Comparison of ENCODE assay signal across 1 cellular context in the genomic region with DNA sequence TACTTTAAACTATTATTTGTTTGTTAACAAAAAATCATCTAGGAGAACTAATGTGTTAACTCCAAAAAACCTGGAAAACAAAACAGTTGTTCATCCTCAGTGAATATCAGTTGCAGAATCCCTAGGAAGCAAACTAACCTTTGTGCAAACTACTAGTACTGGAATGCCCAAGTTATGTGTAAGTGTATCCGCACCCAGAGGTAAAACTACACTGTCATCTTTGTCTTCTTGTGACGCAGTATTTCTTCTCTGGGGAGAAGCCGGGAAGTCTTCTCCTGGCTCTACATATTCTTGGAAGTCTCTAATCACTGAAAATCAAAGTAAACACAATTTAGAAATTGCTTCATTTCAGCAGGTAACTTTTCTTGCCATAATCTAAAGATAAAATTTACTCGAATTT.
TF ChIP-seq lines count a peak whose summit lies in the region.

No MANE protein-coding gene starts in this region.

TF ChIP-seq in HepG2, 621 proteins besides CTCF, POLR2A, EP300 and RAD21:
- TF ChIP-seq ZNF670 (CRISPR knock-in tag; IDR thresholded peaks at IDR 0.05; ENCODE audit: borderline replicate concordance) (no peak), ZNF234 (CRISPR knock-in tag; conservative IDR thresholded peaks at IDR 0.05) (no peak), GTF3A (CRISPR knock-in tag; conservative IDR thresholded peaks at IDR 0.05) (no peak), ZNF567 (CRISPR knock-in tag; IDR thresholded peaks at IDR 0.05; ENCODE audit: borderline replicate concordance) (no peak), ZMYM3 (CRISPR knock-in tag; IDR thresholded peaks at IDR 0.05) (no peak), CENPT (CRISPR knock-in tag; IDR thresholded peaks at IDR 0.05; ENCODE audit: low read depth) (no peak), ZFP41 (CRISPR knock-in tag; IDR thresholded peaks at IDR 0.05; ENCODE audit: borderline replicate concordance) (no peak)
- TF ChIP-seq, protein P1, sequence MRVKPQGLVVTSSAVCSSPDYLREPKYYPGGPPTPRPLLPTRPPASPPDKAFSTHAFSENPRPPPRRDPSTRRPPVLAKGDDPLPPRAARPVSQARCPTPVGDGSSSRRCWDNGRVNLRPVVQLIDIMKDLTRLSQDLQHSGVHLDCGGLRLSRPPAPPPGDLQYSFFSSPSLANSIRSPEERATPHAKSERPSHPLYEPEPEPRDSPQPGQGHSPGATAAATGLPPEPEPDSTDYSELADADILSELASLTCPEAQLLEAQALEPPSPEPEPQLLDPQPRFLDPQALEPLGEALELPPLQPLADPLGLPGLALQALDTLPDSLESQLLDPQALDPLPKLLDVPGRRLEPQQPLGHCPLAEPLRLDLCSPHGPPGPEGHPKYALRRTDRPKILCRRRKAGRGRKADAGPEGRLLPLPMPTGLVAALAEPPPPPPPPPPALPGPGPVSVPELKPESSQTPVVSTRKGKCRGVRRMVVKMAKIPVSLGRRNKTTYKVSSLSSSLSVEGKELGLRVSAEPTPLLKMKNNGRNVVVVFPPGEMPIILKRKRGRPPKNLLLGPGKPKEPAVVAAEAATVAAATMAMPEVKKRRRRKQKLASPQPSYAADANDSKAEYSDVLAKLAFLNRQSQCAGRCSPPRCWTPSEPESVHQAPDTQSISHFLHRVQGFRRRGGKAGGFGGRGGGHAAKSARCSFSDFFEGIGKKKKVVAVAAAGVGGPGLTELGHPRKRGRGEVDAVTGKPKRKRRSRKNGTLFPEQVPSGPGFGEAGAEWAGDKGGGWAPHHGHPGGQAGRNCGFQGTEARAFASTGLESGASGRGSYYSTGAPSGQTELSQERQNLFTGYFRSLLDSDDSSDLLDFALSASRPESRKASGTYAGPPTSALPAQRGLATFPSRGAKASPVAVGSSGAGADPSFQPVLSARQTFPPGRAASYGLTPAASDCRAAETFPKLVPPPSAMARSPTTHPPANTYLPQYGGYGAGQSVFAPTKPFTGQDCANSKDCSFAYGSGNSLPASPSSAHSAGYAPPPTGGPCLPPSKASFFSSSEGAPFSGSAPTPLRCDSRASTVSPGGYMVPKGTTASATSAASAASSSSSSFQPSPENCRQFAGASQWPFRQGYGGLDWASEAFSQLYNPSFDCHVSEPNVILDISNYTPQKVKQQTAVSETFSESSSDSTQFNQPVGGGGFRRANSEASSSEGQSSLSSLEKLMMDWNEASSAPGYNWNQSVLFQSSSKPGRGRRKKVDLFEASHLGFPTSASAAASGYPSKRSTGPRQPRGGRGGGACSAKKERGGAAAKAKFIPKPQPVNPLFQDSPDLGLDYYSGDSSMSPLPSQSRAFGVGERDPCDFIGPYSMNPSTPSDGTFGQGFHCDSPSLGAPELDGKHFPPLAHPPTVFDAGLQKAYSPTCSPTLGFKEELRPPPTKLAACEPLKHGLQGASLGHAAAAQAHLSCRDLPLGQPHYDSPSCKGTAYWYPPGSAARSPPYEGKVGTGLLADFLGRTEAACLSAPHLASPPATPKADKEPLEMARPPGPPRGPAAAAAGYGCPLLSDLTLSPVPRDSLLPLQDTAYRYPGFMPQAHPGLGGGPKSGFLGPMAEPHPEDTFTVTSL (CRISPR knock-in tag; IDR thresholded peaks at IDR 0.05; ENCODE audit: borderline replicate concordance) = no peak
- TF ChIP-seq, protein P2, sequence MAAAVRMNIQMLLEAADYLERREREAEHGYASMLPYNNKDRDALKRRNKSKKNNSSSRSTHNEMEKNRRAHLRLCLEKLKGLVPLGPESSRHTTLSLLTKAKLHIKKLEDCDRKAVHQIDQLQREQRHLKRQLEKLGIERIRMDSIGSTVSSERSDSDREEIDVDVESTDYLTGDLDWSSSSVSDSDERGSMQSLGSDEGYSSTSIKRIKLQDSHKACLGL (CRISPR knock-in tag; IDR thresholded peaks at IDR 0.05) = no peak
- TF ChIP-seq, protein P3, sequence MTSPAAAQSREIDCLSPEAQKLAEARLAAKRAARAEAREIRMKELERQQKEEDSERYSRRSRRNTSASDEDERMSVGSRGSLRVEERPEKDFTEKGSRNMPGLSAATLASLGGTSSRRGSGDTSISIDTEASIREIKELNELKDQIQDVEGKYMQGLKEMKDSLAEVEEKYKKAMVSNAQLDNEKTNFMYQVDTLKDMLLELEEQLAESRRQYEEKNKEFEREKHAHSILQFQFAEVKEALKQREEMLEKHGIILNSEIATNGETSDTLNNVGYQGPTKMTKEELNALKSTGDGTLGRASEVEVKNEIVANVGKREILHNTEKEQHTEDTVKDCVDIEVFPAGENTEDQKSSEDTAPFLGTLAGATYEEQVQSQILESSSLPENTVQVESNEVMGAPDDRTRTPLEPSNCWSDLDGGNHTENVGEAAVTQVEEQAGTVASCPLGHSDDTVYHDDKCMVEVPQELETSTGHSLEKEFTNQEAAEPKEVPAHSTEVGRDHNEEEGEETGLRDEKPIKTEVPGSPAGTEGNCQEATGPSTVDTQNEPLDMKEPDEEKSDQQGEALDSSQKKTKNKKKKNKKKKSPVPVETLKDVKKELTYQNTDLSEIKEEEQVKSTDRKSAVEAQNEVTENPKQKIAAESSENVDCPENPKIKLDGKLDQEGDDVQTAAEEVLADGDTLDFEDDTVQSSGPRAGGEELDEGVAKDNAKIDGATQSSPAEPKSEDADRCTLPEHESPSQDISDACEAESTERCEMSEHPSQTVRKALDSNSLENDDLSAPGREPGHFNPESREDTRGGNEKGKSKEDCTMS (CRISPR knock-in tag; conservative IDR thresholded peaks at IDR 0.05) = no peak
- TF ChIP-seq, protein P4, sequence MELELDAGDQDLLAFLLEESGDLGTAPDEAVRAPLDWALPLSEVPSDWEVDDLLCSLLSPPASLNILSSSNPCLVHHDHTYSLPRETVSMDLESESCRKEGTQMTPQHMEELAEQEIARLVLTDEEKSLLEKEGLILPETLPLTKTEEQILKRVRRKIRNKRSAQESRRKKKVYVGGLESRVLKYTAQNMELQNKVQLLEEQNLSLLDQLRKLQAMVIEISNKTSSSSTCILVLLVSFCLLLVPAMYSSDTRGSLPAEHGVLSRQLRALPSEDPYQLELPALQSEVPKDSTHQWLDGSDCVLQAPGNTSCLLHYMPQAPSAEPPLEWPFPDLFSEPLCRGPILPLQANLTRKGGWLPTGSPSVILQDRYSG (CRISPR knock-in tag; IDR thresholded peaks at IDR 0.05) = no peak
- TF ChIP-seq, protein P5, sequence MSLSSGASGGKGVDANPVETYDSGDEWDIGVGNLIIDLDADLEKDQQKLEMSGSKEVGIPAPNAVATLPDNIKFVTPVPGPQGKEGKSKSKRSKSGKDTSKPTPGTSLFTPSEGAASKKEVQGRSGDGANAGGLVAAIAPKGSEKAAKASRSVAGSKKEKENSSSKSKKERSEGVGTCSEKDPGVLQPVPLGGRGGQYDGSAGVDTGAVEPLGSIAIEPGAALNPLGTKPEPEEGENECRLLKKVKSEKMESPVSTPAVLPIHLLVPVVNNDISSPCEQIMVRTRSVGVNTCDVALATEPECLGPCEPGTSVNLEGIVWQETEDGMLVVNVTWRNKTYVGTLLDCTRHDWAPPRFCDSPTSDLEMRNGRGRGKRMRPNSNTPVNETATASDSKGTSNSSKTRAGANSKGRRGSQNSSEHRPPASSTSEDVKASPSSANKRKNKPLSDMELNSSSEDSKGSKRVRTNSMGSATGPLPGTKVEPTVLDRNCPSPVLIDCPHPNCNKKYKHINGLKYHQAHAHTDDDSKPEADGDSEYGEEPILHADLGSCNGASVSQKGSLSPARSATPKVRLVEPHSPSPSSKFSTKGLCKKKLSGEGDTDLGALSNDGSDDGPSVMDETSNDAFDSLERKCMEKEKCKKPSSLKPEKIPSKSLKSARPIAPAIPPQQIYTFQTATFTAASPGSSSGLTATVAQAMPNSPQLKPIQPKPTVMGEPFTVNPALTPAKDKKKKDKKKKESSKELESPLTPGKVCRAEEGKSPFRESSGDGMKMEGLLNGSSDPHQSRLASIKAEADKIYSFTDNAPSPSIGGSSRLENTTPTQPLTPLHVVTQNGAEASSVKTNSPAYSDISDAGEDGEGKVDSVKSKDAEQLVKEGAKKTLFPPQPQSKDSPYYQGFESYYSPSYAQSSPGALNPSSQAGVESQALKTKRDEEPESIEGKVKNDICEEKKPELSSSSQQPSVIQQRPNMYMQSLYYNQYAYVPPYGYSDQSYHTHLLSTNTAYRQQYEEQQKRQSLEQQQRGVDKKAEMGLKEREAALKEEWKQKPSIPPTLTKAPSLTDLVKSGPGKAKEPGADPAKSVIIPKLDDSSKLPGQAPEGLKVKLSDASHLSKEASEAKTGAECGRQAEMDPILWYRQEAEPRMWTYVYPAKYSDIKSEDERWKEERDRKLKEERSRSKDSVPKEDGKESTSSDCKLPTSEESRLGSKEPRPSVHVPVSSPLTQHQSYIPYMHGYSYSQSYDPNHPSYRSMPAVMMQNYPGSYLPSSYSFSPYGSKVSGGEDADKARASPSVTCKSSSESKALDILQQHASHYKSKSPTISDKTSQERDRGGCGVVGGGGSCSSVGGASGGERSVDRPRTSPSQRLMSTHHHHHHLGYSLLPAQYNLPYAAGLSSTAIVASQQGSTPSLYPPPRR (CRISPR knock-in tag; IDR thresholded peaks at IDR 0.05; ENCODE audit: borderline replicate concordance) = no peak
